10 cellular contexts compared by ENCODE assay signal in the genomic region with DNA sequence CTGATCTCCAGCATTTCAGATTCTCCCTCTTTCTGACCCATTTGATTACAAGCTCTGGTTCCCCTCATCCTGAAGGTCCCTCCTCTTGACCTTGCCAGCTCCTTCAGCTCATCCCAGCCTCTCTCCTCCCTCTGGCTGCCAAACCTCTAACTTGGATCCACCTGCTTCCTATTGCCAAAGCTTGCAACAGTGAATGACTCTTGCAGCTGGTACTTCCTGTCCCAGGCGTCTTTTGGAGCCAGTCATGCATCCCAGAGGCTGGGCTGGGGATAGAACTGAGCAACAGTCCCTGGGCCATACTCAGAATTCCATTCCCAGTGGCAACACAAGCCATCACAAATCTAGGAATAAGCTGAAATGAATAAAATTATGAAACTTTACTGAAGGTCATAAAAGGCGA. TPM values are rescaled to one million over a fixed set of nuclear protein-coding genes. Genes with fewer than 3 reads are reported as not detected.
DNase-seq lines count a peak whose midpoint lies in the region; ATAC-seq and TF ChIP-seq lines count a peak whose summit lies in the region.
"Had no signal": no experiment of that assay in that cellular context is flagged by ENCODE, and none has a peak within 500 bp of the region (broad histone marks: within the 10 kb centered on the region; RNA-seq: fewer than 3 reads in every experiment).

No MANE protein-coding gene starts in this region.

- no peak overlapping the region for H3K4me3 ChIP-seq in sigmoid colon
- H3K4me3 ChIP-seq: body of pancreas had no signal

- TF ChIP-seq EP300 in sigmoid colon (IDR thresholded peaks at IDR 0.05), result no peak

- DNase-seq in ELR (ENCODE audit: low read depth), result peak; percentile 85
- peak; percentile 73 for DNase-seq in NCI-H446 treated with DMSO at 0.1 percent for 48 hours (lab: John Stamatoyannopoulos, UW)
- DNase-seq in epidermal melanocyte (ENCODE audit: insufficient read length, low spot score), result peak; percentile 76
- peak; percentile 11 for DNase-seq in sigmoid colon
- DNase-seq in NOMO-1 treated with dmso at 0.1 percent for 144 hours (lab: John Stamatoyannopoulos, UW; ENCODE audit: unreplicated experiment), result no peak
- DNase-seq: activated B cell treated with CpG ODN at 0.5 μM for 24 hours, NCI-H146 had no signal

- no peaks in the 10 kb centered on the region for H3K27me3 ChIP-seq in sigmoid colon
- H3K27me3 ChIP-seq: body of pancreas had no signal

- 65 to 67% methylated on average over 2 of the region's 2 CpGs for WGBS in sigmoid colon, 2 donors

- H3K27ac ChIP-seq in sigmoid colon, result no peak overlapping the region
- H3K27ac ChIP-seq: body of pancreas had no signal

- H3K9me3 ChIP-seq in sigmoid colon, result no peaks in the 10 kb centered on the region
- H3K9me3 ChIP-seq: body of pancreas had no signal

- intact Hi-C loops in sigmoid colon (cut with DNase I), result no loop called here

- no peaks in the 10 kb centered on the region for H3K36me3 ChIP-seq in sigmoid colon

- no peaks in the 10 kb centered on the region for H3K4me1 ChIP-seq in sigmoid colon

- ATAC-seq in HG03439 (IDR thresholded peaks at IDR 0.05; ENCODE audit: unreplicated experiment) (no peak), GM21825 (IDR thresholded peaks at IDR 0.05; ENCODE audit: unreplicated experiment) (no peak)

- TF ChIP-seq POLR2A in sigmoid colon (IDR thresholded peaks at IDR 0.05), result no peak

- TF ChIP-seq CTCF in sigmoid colon (IDR thresholded peaks at IDR 0.05), result no peak

RNA-seq across cellular contexts. Expression of a gene that starts 27.7 kb away (rescaled TPM):
- total RNA-seq in sigmoid colon, result under 1 TPM in 2 of 4 donors, not detected in 2; 0.14 to 0.55 TPM
- polyA plus RNA-seq in sigmoid colon, result under 1 TPM in 1 of 3 donors, not detected in 2; 0.70 TPM
- total RNA-seq: activated B cell treated with CpG ODN at 0.5 μM for 24 hours had no signal
